Comparison of ENCODE assay signal across 8 cellular contexts in genomic region chr3:39255503-39256325, GRCh38. TPM values are rescaled to one million over a fixed set of nuclear protein-coding genes. Genes with fewer than 3 reads are reported as not detected.
DNase-seq lines count a peak whose midpoint lies in the region; ATAC-seq and TF ChIP-seq lines count a peak whose summit lies in the region.

No MANE protein-coding gene starts in this region.

- POLR2A ChIA-PET in CD4-positive, alpha-beta T cell (lab: Charles Lee): no interaction called here

- no peaks in the 10 kb centered on the region for H3K4me1 ChIP-seq in hepatocyte (ENCODE audit: insufficient read depth)

- no peaks in the 10 kb centered on the region for H3K9me2 ChIP-seq in hepatocyte (replicated peaks; ENCODE audit: insufficient read depth)

- ATAC-seq in Right ventricle myocardium superior (ENCODE audit: poor library complexity) (peak; percentile 65), HG02970 (IDR thresholded peaks at IDR 0.05; ENCODE audit: low FRiP score, unreplicated experiment) (peak; percentile 96), naive B cell (ENCODE audit: low read depth in 2 of 2) (peak; percentile 98 to 99)
- ATAC-seq in CD4-positive, alpha-beta T cell (ENCODE audit: poor library complexity): no peak

- WGBS in hepatocyte (ENCODE audit: low lambda C conversion rate, missing lambda C conversion rate): 66% methylated on average over 5 of the region's 5 CpGs

- H3K4me2 ChIP-seq in hepatocyte: no peak overlapping the region

- no peaks in the 10 kb centered on the region for H3K9me3 Mint-ChIP-seq in naive B cell
- no peaks in the 10 kb centered on the region for H3K9me3 Mint-ChIP-seq in CD4-positive, alpha-beta T cell

- no peaks in the 10 kb centered on the region for H3K27me3 Mint-ChIP-seq in naive B cell
- H3K27me3 Mint-ChIP-seq in CD4-positive, alpha-beta T cell: peaks cover 4% of the 10 kb centered on the region

- peaks cover 74 to 88% (median 84%) of the 10 kb centered on the region in 3 donors for H3K4me1 Mint-ChIP-seq in naive B cell
- peaks cover under 1% of the 10 kb centered on the region for H3K4me1 Mint-ChIP-seq in CD4-positive, alpha-beta T cell (ENCODE audit: low read depth)

- DNase-seq in Right ventricle myocardium superior (peak; percentile 53), cardiac septum (ENCODE audit: low spot score) (no peak), RPMI8226 (peak; percentile 93), naive B cell (peak; percentile 91), hepatocyte (ENCODE audit: low spot score) (no peak), HuH-7 (ENCODE audit: low spot score) (no peak)
- no peak for DNase-seq in CD4-positive, alpha-beta T cell

- H3K4me3 ChIP-seq in hepatocyte: no peak overlapping the region

- CTCF ChIA-PET in CD4-positive, alpha-beta T cell (lab: Charles Lee): interaction anchor here (0.6 to 1.6 kb wide), 2 partner anchors 33 to 40 kb away, joined by 3 to 4 read pairs; no protein-coding TSS in a partner anchor

- no peaks in the 10 kb centered on the region for H4K20me1 ChIP-seq in hepatocyte (ENCODE audit: insufficient read depth, poor library complexity, severe bottlenecking)

- H3K4me3 Mint-ChIP-seq in naive B cell: peak overlapping the region; percentile 26 to 87 (median 80)
- H3K4me3 Mint-ChIP-seq in CD4-positive, alpha-beta T cell: no peak overlapping the region

- intact Hi-C loops in Right ventricle myocardium superior (cut with DNase I): no loop called here
- intact Hi-C loops in cardiac septum (cut with DNase I): no loop called here
- intact Hi-C loops in CD4-positive, alpha-beta T cell (cut with DNase I, micrococcal nuclease): no loop called here

- H3K27me3 ChIP-seq in CD4-positive, alpha-beta T cell (ENCODE audit: control insufficient read depth, insufficient read depth, low read length): no peaks in the 10 kb centered on the region
- H3K27me3 ChIP-seq in hepatocyte: peaks cover 5% of the 10 kb centered on the region

- peak overlapping the region; percentile 88 to 97 (median 94) for H3K27ac Mint-ChIP-seq in naive B cell
- no peak overlapping the region for H3K27ac Mint-ChIP-seq in CD4-positive, alpha-beta T cell

- no peak for TF ChIP-seq CTCF in CD4-positive, alpha-beta T cell (IDR thresholded peaks at IDR 0.05)
- TF ChIP-seq CTCF in hepatocyte (IDR thresholded peaks at IDR 0.05; ENCODE audit: poor library complexity): no peak

- H3K9me3 ChIP-seq in CD4-positive, alpha-beta T cell (ENCODE audit: control insufficient read depth, low read length): no peaks in the 10 kb centered on the region
- H3K9me3 ChIP-seq in hepatocyte (ENCODE audit: low read depth): no peaks in the 10 kb centered on the region

- H3K27ac ChIP-seq in CD4-positive, alpha-beta T cell (ENCODE audit: low read depth, low read length): no peak overlapping the region
- H3K27ac ChIP-seq in hepatocyte: no peak overlapping the region

- H3K36me3 Mint-ChIP-seq in naive B cell: peaks cover 0 to 7% of the 10 kb centered on the region in 2 donors
- H3K36me3 Mint-ChIP-seq in CD4-positive, alpha-beta T cell (ENCODE audit: low read depth): no peaks in the 10 kb centered on the region

- H2AFZ ChIP-seq in hepatocyte: no peak overlapping the region

- H3K36me3 ChIP-seq in hepatocyte (replicated peaks; ENCODE audit: insufficient read depth, low read depth): no peaks in the 10 kb centered on the region

- no peaks in the 10 kb centered on the region for H3K79me2 ChIP-seq in hepatocyte

RNA-seq across cellular contexts. Expression of gene CX3CR1, which starts 24.1 kb away (rescaled TPM):
- 1.5 TPM for total RNA-seq in Right ventricle myocardium superior
- 1.3 TPM for total RNA-seq in cardiac septum
- 1 to 10 TPM in 5 of 6 donors, under 1 TPM in 1; 0.14 to 2.9 (median 1.3) TPM for polyA plus RNA-seq in naive B cell (ENCODE audit: low read depth in 6 of 6)
- total RNA-seq in CD4-positive, alpha-beta T cell: under 1 TPM; 0.14 to 0.27 TPM
- 0.28 and 0.70 TPM in 2 replicates for total RNA-seq in hepatocyte
- polyA plus RNA-seq in hepatocyte: 1.3 TPM in 1 of 2 replicates, not detected in the other

Comparison
In these comparisons a context has a peak if more than half of its experiments do, and no peak if none do; other contexts are left out.
1. DNase-seq: peak in Right ventricle myocardium superior (single experiment), RPMI8226 (single experiment) and naive B cell (single experiment); none in cardiac septum (single experiment), CD4-positive, alpha-beta T cell (0 of 10), hepatocyte (single experiment) and HuH-7 (single experiment).